8 cellular contexts compared by ENCODE assay signal in the genomic region with DNA sequence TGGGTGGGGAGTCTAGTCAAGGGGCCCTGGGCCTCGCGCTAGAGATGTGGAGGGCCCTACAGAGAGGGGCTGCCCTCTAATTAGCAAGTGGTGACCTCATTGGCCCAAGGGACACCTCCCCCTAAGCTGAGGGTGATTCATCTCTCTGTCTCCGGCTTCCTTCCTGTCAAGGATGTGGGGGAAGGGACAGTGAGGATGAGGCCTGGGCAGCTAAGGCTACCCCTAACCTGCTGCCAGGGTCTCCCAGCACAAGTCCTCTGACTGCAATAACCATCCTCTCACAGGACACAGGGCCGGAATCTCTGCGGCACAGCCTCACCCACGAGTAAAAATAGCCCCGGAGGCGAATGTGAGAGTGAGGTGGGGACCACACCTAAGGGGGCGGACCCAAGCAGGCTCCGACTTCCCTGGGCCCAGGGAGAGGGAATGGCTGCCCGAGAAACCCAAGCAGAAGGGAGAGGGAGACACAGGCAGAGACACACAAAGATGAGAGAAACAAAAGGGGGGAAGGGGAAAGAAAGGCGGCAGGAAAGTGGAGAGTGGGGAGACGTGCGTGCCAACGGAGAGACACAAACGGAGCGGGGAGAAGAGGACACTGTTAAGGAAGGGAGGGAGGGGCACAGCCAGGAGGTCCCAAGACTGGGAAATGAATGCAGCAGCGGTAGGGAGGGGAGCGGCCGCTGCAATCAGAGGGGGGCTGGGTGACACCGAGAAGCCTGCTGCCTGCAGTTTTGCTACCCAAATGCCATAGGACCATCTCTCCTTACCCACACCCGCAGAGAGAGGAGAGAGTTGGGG. TPM values are rescaled to one million over a fixed set of nuclear protein-coding genes. Genes with fewer than 3 reads are reported as not detected.
DNase-seq lines count a peak whose midpoint lies in the region; ATAC-seq and TF ChIP-seq lines count a peak whose summit lies in the region.

No MANE protein-coding gene starts in this region.

- H3K14ac ChIP-seq in neuronal stem cell (ENCODE audit: low read length): peak overlapping the region; percentile 14

- peak overlapping the region; percentile 81 for H3K18ac ChIP-seq in neuronal stem cell (ENCODE audit: low read length)

- H2BK15ac ChIP-seq in neuronal stem cell (ENCODE audit: low read length): no peak overlapping the region

- H3K4me2 ChIP-seq in OCI-LY7 (ENCODE audit: low read length): peak overlapping the region; percentile 76
- peak overlapping the region; percentile 89 for H3K4me2 ChIP-seq in neuronal stem cell (ENCODE audit: insufficient read depth, low read length, poor library complexity, severe bottlenecking)

- no peaks in the 10 kb centered on the region for H3K9me3 Mint-ChIP-seq in activated T-cell treated with anti-CD3 and anti-CD28 coated beads, Interleukin-2, amount 50 U/mL, for 72 hours

- no peak overlapping the region for H4K8ac ChIP-seq in neuronal stem cell (ENCODE audit: low read depth, low read length)

- H3K79me2 ChIP-seq in OCI-LY7 (ENCODE audit: insufficient read depth, low read depth, low read length): peaks cover 34% of the 10 kb centered on the region

- H2AK5ac ChIP-seq in neuronal stem cell (ENCODE audit: low read depth, low read length): peak overlapping the region; percentile 20

- POLR2A ChIA-PET in OCI-LY7 (lab: Charles Lee): interaction anchor here (0.5 to 7.1 kb wide), 8 partner anchors 26 to 521 kb away, joined by 3 to 43 read pairs (median 4); partner anchors contain the start of gene HSPA1B

- H3K79me1 ChIP-seq in neuronal stem cell (ENCODE audit: low read depth, low read length): peaks cover 10% of the 10 kb centered on the region

- peak; percentile 50 to 63 for ATAC-seq in activated T-cell treated with anti-CD3 and anti-CD28 coated beads, Interleukin-2, amount 50 U/mL, for 72 hours (replicated peaks in 1 of 2)
- ATAC-seq in HG03108 (IDR thresholded peaks at IDR 0.05; ENCODE audit: unreplicated experiment) (no peak), HG02970 (IDR thresholded peaks at IDR 0.05; ENCODE audit: low FRiP score, unreplicated experiment) (no peak)

- H2BK5ac ChIP-seq in neuronal stem cell (ENCODE audit: low read length): peak overlapping the region; percentile 49

- H3K36me3 Mint-ChIP-seq in activated T-cell treated with anti-CD3 and anti-CD28 coated beads, Interleukin-2, amount 50 U/mL, for 72 hours (ENCODE audit: insufficient read depth in 2 of 2): peaks cover 18 to 33% of the 10 kb centered on the region in 2 donors

- H3K27me3 Mint-ChIP-seq in activated T-cell treated with anti-CD3 and anti-CD28 coated beads, Interleukin-2, amount 50 U/mL, for 72 hours (ENCODE audit: low read depth): no peaks in the 10 kb centered on the region

- no TSS peak for BruUV-seq in OCI-LY7 (replicated peaks; lab: Mats Ljungman, UMichigan)

- H3K27ac Mint-ChIP-seq in activated T-cell treated with anti-CD3 and anti-CD28 coated beads, Interleukin-2, amount 50 U/mL, for 72 hours: peak overlapping the region; percentile 83

- H2AFZ ChIP-seq in OCI-LY7 (ENCODE audit: low read length) (no peak overlapping the region), neuronal stem cell (ENCODE audit: low read length) (no peak overlapping the region)

- peak overlapping the region; percentile 89 to 98 for H3K4me3 Mint-ChIP-seq in activated T-cell treated with anti-CD3 and anti-CD28 coated beads, Interleukin-2, amount 50 U/mL, for 72 hours

- intact Hi-C loops in OCI-LY7 (cut with micrococcal nuclease; ENCODE audit: unreplicated experiment): no loop called here

- H3K9ac ChIP-seq in neuronal stem cell (ENCODE audit: low read depth, low read length, poor library complexity): peak overlapping the region; percentile 79

- no peak overlapping the region for H2BK120ac ChIP-seq in neuronal stem cell (ENCODE audit: low read depth, low read length)

- TF ChIP-seq CTCF in GM20000 (IDR thresholded peaks at IDR 0.05; ENCODE audit: extremely low read depth, missing control alignments) (no peak), OCI-LY7 (conservative IDR thresholded peaks at IDR 0.05; ENCODE audit: low read length) (no peak), fibroblast of pulmonary artery (IDR thresholded peaks at IDR 0.05; ENCODE audit: low read length, missing control alignments) (no peak)

- H3K27me3 ChIP-seq in neuronal stem cell (ENCODE audit: control insufficient read depth in 3 of 3, insufficient read depth in 3 of 3, low read depth in 1 of 3, low read length in 3 of 3): no peaks in the 10 kb centered on the region

- no peaks in the 10 kb centered on the region for H3K9me3 ChIP-seq in OCI-LY7 (ENCODE audit: low read length)
- no peaks in the 10 kb centered on the region for H3K9me3 ChIP-seq in neuronal stem cell (replicated peaks in 1 of 2; ENCODE audit: control insufficient read depth in 2 of 2, insufficient read depth in 1 of 2, low read depth in 1 of 2, low read length in 2 of 2)

- H3K4ac ChIP-seq in neuronal stem cell (ENCODE audit: low read length): no peak overlapping the region

- peak overlapping the region; percentile 11 for H4K91ac ChIP-seq in neuronal stem cell (ENCODE audit: low read depth, low read length, poor library complexity)

- H3K4me1 Mint-ChIP-seq in activated T-cell treated with anti-CD3 and anti-CD28 coated beads, Interleukin-2, amount 50 U/mL, for 72 hours (ENCODE audit: low read depth): peaks cover 61% of the 10 kb centered on the region

- no peak overlapping the region for H2BK12ac ChIP-seq in neuronal stem cell (ENCODE audit: low read length)

- CTCF ChIA-PET in OCI-LY7 (lab: Charles Lee; ENCODE audit: unreplicated experiment): no interaction called here

- no peaks in the 10 kb centered on the region for H3K9me2 ChIP-seq in OCI-LY7 (ENCODE audit: insufficient read depth, low read length)

- H3K36me3 ChIP-seq in OCI-LY7 (ENCODE audit: insufficient read depth, low read length): peaks cover 43% of the 10 kb centered on the region
- peaks cover 28 to 47% of the 10 kb centered on the region in 2 donors for H3K36me3 ChIP-seq in neuronal stem cell (replicated peaks in 1 of 2; ENCODE audit: control insufficient read depth in 2 of 2, insufficient read depth in 2 of 2, low read length in 2 of 2)

- peaks cover 53% of the 10 kb centered on the region for H3K4me1 ChIP-seq in OCI-LY7 (ENCODE audit: insufficient read depth, low read length, poor library complexity, severe bottlenecking)
- peaks cover 29 to 42% of the 10 kb centered on the region in 2 donors for H3K4me1 ChIP-seq in neuronal stem cell (ENCODE audit: control insufficient read depth in 2 of 2, insufficient read depth in 1 of 2, low read depth in 1 of 2, low read length in 2 of 2)

- H3K4me3 ChIP-seq in OCI-LY7 (ENCODE audit: low read depth, low read length, poor library complexity, severe bottlenecking) (peak overlapping the region; percentile 78), fibroblast of pulmonary artery (replicated peaks; ENCODE audit: low read depth, low read length) (peak overlapping the region; percentile 83), neuronal stem cell (ENCODE audit: low read length in 2 of 2) (peak overlapping the region; percentile 67 to 90)

- H4K20me1 ChIP-seq in OCI-LY7 (ENCODE audit: insufficient read depth, low read length): 0 out of 2 replicates have a peak, but pooled peaks cover 8% of the 10 kb centered on the region

- H3K23ac ChIP-seq in neuronal stem cell (ENCODE audit: low read depth, low read length, poor library complexity): peak overlapping the region; percentile 23

- peak; percentile 66 for DNase-seq in AG20443 (ENCODE audit: low spot score)
- DNase-seq in GM20000 (ENCODE audit: low spot score): peak; percentile 86
- peak; percentile 67 for DNase-seq in OCI-LY7 (ENCODE audit: low spot score)
- DNase-seq in activated T-cell treated with anti-CD3 and anti-CD28 coated beads, Interleukin-2, amount 50 U/mL, for 72 hours: peak; percentile 72 to 74
- DNase-seq in fibroblast of pulmonary artery (ENCODE audit: low read depth): peak; percentile 65
- DNase-seq in neuronal stem cell (ENCODE audit: low spot score): peak; percentile 57

- H3K27ac ChIP-seq in OCI-LY7 (ENCODE audit: low read depth, low read length, poor library complexity, severe bottlenecking) (peak overlapping the region; percentile 93), neuronal stem cell (replicated peaks; ENCODE audit: low read length) (peak overlapping the region; percentile 88)

- no CpG with 5 or more reads among the region's 22 CpGs for WGBS in neuronal stem cell (ENCODE audit: extremely low coverage in 2 of 2, insufficient read length in 2 of 2, insufficient replicate concordance in 1 of 2), 2 donors

RNA-seq across cellular contexts. Expression of gene CLIC1, which starts 1.4 kb away (rescaled TPM):
- 376 and 413 TPM in 2 replicates for total RNA-seq in OCI-LY7 (2014; rRNA removed; shearing (Covaris generic))
- total RNA-seq in OCI-LY7 (2022): 314 and 318 TPM in 2 replicates
- total RNA-seq in activated T-cell treated with anti-CD3 and anti-CD28 coated beads, Interleukin-2, amount 50 U/mL, for 72 hours: 100 to 1,000 TPM; 253 to 318 TPM
- polyA plus RNA-seq in neuronal stem cell (2013, experiment 1 of 2): 220 TPM
- 216 TPM for polyA plus RNA-seq in neuronal stem cell (2013, experiment 2 of 2)

RNA-seq across cellular contexts. Expression of gene MSH5, which starts 4.9 kb away (rescaled TPM):
- 104 and 108 TPM in 2 replicates for total RNA-seq in OCI-LY7 (2014; rRNA removed; shearing (Covaris generic))
- total RNA-seq in OCI-LY7 (2022): 218 and 258 TPM in 2 replicates
- 10 to 100 TPM; 84.9 to 98.4 TPM for total RNA-seq in activated T-cell treated with anti-CD3 and anti-CD28 coated beads, Interleukin-2, amount 50 U/mL, for 72 hours
- 25.1 TPM for polyA plus RNA-seq in neuronal stem cell (2013, experiment 1 of 2)
- 25.6 TPM for polyA plus RNA-seq in neuronal stem cell (2013, experiment 2 of 2)

RNA-seq across cellular contexts. Expression of gene DDAH2, which starts 5.8 kb away (rescaled TPM):
- total RNA-seq in OCI-LY7 (2014; rRNA removed; shearing (Covaris generic)): 14.0 and 20.6 TPM in 2 replicates
- 20.4 and 26.4 TPM in 2 replicates for total RNA-seq in OCI-LY7 (2022)
- 10 to 100 TPM; 19.0 to 19.6 TPM for total RNA-seq in activated T-cell treated with anti-CD3 and anti-CD28 coated beads, Interleukin-2, amount 50 U/mL, for 72 hours
- 115 TPM for polyA plus RNA-seq in neuronal stem cell (2013, experiment 1 of 2)
- polyA plus RNA-seq in neuronal stem cell (2013, experiment 2 of 2): 115 TPM

RNA-seq across cellular contexts. Expression of gene MPIG6B, which starts 11.7 kb away (rescaled TPM):
- total RNA-seq in OCI-LY7 (2014; rRNA removed; shearing (Covaris generic)): not detected in 2 replicates
- total RNA-seq in OCI-LY7 (2022): not detected in 2 replicates
- under 1 TPM in 1 of 2 donors, not detected in 1; 0.10 TPM for total RNA-seq in activated T-cell treated with anti-CD3 and anti-CD28 coated beads, Interleukin-2, amount 50 U/mL, for 72 hours
- polyA plus RNA-seq in neuronal stem cell (2013, experiment 1 of 2): not detected
- not detected for polyA plus RNA-seq in neuronal stem cell (2013, experiment 2 of 2)

RNA-seq across cellular contexts. Expression of gene LY6G6C, which starts 13.4 kb away (rescaled TPM):
- not detected in 2 replicates for total RNA-seq in OCI-LY7 (2014; rRNA removed; shearing (Covaris generic))
- total RNA-seq in OCI-LY7 (2022): not detected in 2 replicates
- under 1 TPM; 0.25 to 0.67 TPM for total RNA-seq in activated T-cell treated with anti-CD3 and anti-CD28 coated beads, Interleukin-2, amount 50 U/mL, for 72 hours
- 0.57 TPM for polyA plus RNA-seq in neuronal stem cell (2013, experiment 1 of 2)
- 0.66 TPM for polyA plus RNA-seq in neuronal stem cell (2013, experiment 2 of 2)

Comparison
In these comparisons a context has a peak if more than half of its experiments do, and no peak if none do; other contexts are left out.
1. ATAC-seq: peak in activated T-cell treated with anti-CD3 and anti-CD28 coated beads, Interleukin-2, amount 50 U/mL, for 72 hours (2 of 2); none in HG03108 (single experiment) and HG02970 (single experiment).
2. Peak in every context shown above with its lines, with median percentiles within 50 percentile points of each other: DNase-seq and H3K4me3 ChIP-seq.